2 cellular contexts compared by ENCODE assay signal in the genomic region with DNA sequence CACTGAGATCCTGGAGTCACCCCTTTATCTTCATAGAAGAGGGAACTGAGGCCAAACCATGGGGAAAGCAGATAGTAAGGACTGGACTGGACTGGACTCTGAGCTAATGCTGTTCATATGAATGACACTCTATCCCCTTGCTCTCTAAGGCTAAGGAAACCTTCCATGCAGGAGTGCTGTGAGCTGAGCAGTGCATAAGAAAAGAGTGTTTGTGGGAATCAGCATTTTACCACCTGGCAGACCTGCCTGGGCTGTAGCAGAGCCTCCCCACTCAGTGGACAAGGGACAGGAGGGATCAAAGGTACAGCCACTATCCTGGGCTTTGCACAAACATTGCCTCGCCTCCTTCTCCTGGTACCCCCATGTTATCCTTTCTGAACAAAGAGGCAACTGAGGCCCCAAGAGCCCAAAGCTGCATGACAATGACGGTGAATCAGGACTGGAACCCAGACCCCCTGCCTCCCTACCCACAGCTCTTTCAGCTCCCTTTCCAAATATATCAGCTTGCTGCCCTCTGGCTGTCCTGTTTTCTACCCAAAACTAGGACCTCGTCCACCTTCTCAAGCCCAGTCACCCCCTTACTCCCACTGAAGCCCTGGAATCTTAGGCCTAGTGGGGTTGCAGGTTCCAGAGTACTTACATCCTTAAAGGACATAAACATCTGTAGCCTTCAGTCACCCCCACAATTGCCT.
TF ChIP-seq lines count a peak whose summit lies in the region.

No MANE protein-coding gene starts in this region.

TF ChIP-seq in SK-N-SH, 30 proteins besides CTCF, POLR2A, EP300 and RAD21:
- TF ChIP-seq, protein P1, sequence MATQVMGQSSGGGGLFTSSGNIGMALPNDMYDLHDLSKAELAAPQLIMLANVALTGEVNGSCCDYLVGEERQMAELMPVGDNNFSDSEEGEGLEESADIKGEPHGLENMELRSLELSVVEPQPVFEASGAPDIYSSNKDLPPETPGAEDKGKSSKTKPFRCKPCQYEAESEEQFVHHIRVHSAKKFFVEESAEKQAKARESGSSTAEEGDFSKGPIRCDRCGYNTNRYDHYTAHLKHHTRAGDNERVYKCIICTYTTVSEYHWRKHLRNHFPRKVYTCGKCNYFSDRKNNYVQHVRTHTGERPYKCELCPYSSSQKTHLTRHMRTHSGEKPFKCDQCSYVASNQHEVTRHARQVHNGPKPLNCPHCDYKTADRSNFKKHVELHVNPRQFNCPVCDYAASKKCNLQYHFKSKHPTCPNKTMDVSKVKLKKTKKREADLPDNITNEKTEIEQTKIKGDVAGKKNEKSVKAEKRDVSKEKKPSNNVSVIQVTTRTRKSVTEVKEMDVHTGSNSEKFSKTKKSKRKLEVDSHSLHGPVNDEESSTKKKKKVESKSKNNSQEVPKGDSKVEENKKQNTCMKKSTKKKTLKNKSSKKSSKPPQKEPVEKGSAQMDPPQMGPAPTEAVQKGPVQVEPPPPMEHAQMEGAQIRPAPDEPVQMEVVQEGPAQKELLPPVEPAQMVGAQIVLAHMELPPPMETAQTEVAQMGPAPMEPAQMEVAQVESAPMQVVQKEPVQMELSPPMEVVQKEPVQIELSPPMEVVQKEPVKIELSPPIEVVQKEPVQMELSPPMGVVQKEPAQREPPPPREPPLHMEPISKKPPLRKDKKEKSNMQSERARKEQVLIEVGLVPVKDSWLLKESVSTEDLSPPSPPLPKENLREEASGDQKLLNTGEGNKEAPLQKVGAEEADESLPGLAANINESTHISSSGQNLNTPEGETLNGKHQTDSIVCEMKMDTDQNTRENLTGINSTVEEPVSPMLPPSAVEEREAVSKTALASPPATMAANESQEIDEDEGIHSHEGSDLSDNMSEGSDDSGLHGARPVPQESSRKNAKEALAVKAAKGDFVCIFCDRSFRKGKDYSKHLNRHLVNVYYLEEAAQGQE (IDR thresholded peaks at IDR 0.05; ENCODE audit: low read depth, low read length) = no peak
- TF ChIP-seq SMC3 (IDR thresholded peaks at IDR 0.05; ENCODE audit: low read depth, low read length) = peak; percentile 19; the same call in 1 of the 2 replicates

TF ChIP-seq in SK-N-SH treated with all-trans-retinoic acid at 6 μM for 48 hours, 23 proteins besides CTCF, POLR2A, EP300 and RAD21 (continued from another document):
- TF ChIP-seq, protein P2, sequence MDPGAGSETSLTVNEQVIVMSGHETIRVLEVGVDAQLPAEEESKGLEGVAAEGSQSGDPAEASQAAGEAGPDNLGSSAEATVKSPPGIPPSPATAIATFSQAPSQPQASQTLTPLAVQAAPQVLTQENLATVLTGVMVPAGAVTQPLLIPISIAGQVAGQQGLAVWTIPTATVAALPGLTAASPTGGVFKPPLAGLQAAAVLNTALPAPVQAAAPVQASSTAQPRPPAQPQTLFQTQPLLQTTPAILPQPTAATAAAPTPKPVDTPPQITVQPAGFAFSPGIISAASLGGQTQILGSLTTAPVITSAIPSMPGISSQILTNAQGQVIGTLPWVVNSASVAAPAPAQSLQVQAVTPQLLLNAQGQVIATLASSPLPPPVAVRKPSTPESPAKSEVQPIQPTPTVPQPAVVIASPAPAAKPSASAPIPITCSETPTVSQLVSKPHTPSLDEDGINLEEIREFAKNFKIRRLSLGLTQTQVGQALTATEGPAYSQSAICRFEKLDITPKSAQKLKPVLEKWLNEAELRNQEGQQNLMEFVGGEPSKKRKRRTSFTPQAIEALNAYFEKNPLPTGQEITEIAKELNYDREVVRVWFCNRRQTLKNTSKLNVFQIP (CRISPR knock-in tag; IDR thresholded peaks at IDR 0.05; ENCODE audit: borderline replicate concordance, low read depth) = no peak
- no peak for TF ChIP-seq ISL1 (CRISPR knock-in tag; IDR thresholded peaks at IDR 0.05)
- TF ChIP-seq ESRRG (CRISPR knock-in tag; IDR thresholded peaks at IDR 0.05) = no peak
- TF ChIP-seq PPARA (CRISPR knock-in tag; IDR thresholded peaks at IDR 0.05; ENCODE audit: borderline replicate concordance) = no peak
- TF ChIP-seq BACH2 (CRISPR knock-in tag; IDR thresholded peaks at IDR 0.05; ENCODE audit: borderline replicate concordance) = no peak
- no peak for TF ChIP-seq ARNTL (CRISPR knock-in tag; IDR thresholded peaks at IDR 0.05; ENCODE audit: borderline replicate concordance, low read depth)
- TF ChIP-seq, protein P3, sequence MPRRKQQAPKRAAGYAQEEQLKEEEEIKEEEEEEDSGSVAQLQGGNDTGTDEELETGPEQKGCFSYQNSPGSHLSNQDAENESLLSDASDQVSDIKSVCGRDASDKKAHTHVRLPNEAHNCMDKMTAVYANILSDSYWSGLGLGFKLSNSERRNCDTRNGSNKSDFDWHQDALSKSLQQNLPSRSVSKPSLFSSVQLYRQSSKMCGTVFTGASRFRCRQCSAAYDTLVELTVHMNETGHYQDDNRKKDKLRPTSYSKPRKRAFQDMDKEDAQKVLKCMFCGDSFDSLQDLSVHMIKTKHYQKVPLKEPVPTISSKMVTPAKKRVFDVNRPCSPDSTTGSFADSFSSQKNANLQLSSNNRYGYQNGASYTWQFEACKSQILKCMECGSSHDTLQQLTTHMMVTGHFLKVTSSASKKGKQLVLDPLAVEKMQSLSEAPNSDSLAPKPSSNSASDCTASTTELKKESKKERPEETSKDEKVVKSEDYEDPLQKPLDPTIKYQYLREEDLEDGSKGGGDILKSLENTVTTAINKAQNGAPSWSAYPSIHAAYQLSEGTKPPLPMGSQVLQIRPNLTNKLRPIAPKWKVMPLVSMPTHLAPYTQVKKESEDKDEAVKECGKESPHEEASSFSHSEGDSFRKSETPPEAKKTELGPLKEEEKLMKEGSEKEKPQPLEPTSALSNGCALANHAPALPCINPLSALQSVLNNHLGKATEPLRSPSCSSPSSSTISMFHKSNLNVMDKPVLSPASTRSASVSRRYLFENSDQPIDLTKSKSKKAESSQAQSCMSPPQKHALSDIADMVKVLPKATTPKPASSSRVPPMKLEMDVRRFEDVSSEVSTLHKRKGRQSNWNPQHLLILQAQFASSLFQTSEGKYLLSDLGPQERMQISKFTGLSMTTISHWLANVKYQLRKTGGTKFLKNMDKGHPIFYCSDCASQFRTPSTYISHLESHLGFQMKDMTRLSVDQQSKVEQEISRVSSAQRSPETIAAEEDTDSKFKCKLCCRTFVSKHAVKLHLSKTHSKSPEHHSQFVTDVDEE (CRISPR knock-in tag; IDR thresholded peaks at IDR 0.05) = no peak
- TF ChIP-seq, protein P4, sequence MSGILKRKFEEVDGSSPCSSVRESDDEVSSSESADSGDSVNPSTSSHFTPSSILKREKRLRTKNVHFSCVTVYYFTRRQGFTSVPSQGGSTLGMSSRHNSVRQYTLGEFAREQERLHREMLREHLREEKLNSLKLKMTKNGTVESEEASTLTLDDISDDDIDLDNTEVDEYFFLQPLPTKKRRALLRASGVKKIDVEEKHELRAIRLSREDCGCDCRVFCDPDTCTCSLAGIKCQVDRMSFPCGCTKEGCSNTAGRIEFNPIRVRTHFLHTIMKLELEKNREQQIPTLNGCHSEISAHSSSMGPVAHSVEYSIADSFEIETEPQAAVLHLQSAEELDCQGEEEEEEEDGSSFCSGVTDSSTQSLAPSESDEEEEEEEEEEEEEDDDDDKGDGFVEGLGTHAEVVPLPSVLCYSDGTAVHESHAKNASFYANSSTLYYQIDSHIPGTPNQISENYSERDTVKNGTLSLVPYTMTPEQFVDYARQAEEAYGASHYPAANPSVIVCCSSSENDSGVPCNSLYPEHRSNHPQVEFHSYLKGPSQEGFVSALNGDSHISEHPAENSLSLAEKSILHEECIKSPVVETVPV (CRISPR knock-in tag; IDR thresholded peaks at IDR 0.05) = no peak
